In genomic region chr17:65193305-65194293, GRCh38 we compare ENCODE assay signal across 23 cellular contexts. TPM values are rescaled to one million over a fixed set of nuclear protein-coding genes. Genes with fewer than 3 reads are reported as not detected.
DNase-seq lines count a peak whose midpoint lies in the region; ATAC-seq and TF ChIP-seq lines count a peak whose summit lies in the region.
"Had no signal": no experiment of that assay in that cellular context is flagged by ENCODE, and none has a peak within 500 bp of the region (broad histone marks: within the 10 kb centered on the region; RNA-seq: fewer than 3 reads in every experiment).

No MANE protein-coding gene starts in this region.

- H3K79me2 ChIP-seq in hepatocyte = no peaks in the 10 kb centered on the region

- no peak overlapping the region for H3K4me3 Mint-ChIP-seq in activated T-cell treated with anti-CD3 and anti-CD28 coated beads, Interleukin-2, amount 50 U/mL, for 72 hours
- no peak overlapping the region for H3K4me3 Mint-ChIP-seq in progenitor cell of endocrine pancreas (ENCODE audit: low read depth)
- H3K4me3 Mint-ChIP-seq: IgD-negative memory B cell had no signal

- H4K20me1 ChIP-seq in hepatocyte (ENCODE audit: insufficient read depth, poor library complexity, severe bottlenecking) = no peaks in the 10 kb centered on the region

- H3K4me2 ChIP-seq in hepatocyte = no peak overlapping the region

- H3K36me3 ChIP-seq in testis (ENCODE audit: low read depth, missing control alignments) (no peaks in the 10 kb centered on the region), hepatocyte (replicated peaks; ENCODE audit: insufficient read depth, low read depth) (no peaks in the 10 kb centered on the region)
- H3K36me3 ChIP-seq: lower lobe of right lung, ovary had no signal

- no peak for TF ChIP-seq POLR2A in testis (IDR thresholded peaks at IDR 0.05)

- WGBS in testis, 2 donors = 74 to 83% methylated on average over 14 of the region's 14 CpGs
- 88% methylated on average over 14 of the region's 14 CpGs for WGBS in hepatocyte (ENCODE audit: low lambda C conversion rate, missing lambda C conversion rate)

- in situ Hi-C loops in SK-MEL-5 (cut with HindIII; ENCODE audit: low pct_unique_long_range_greater_than_20kb, low sequenced_read_pairs) = no loop called here

- intact Hi-C loops in testis (cut with DNase I; ENCODE audit: low total_unique reads) = no loop called here

- no peaks in the 10 kb centered on the region for H3K9me3 Mint-ChIP-seq in activated T-cell treated with anti-CD3 and anti-CD28 coated beads, Interleukin-2, amount 50 U/mL, for 72 hours
- H3K9me3 Mint-ChIP-seq in progenitor cell of endocrine pancreas (ENCODE audit: low read depth) = no peaks in the 10 kb centered on the region

- peak overlapping the region; percentile 79 for H3K27ac Mint-ChIP-seq in activated T-cell treated with anti-CD3 and anti-CD28 coated beads, Interleukin-2, amount 50 U/mL, for 72 hours
- H3K27ac Mint-ChIP-seq in progenitor cell of endocrine pancreas = no peak overlapping the region
- H3K27ac Mint-ChIP-seq: IgD-negative memory B cell had no signal

- H3K9me3 ChIP-seq in testis (no peaks in the 10 kb centered on the region), hepatocyte (ENCODE audit: low read depth) (no peaks in the 10 kb centered on the region)
- H3K9me3 ChIP-seq: lower lobe of right lung, ovary, upper lobe of left lung had no signal

- H3K4me1 Mint-ChIP-seq in activated T-cell treated with anti-CD3 and anti-CD28 coated beads, Interleukin-2, amount 50 U/mL, for 72 hours (ENCODE audit: low read depth) = peaks cover 70% of the 10 kb centered on the region
- no peaks in the 10 kb centered on the region for H3K4me1 Mint-ChIP-seq in progenitor cell of endocrine pancreas (ENCODE audit: low read depth)

- H2AFZ ChIP-seq in hepatocyte = no peak overlapping the region

- peaks cover 7% of the 10 kb centered on the region for H3K27me3 Mint-ChIP-seq in activated T-cell treated with anti-CD3 and anti-CD28 coated beads, Interleukin-2, amount 50 U/mL, for 72 hours (ENCODE audit: low read depth)
- H3K27me3 Mint-ChIP-seq in progenitor cell of endocrine pancreas = no peaks in the 10 kb centered on the region
- H3K27me3 Mint-ChIP-seq: IgD-negative memory B cell had no signal

- peak in 1 of 2 donors; percentile 29 for ATAC-seq in activated T-cell treated with anti-CD3 and anti-CD28 coated beads, Interleukin-2, amount 50 U/mL, for 72 hours (replicated peaks in 1 of 2)
- ATAC-seq: HCT116, sciatic nerve had no signal

- H3K27me3 ChIP-seq in testis = no peaks in the 10 kb centered on the region
- no peaks in the 10 kb centered on the region for H3K27me3 ChIP-seq in hepatocyte
- H3K27me3 ChIP-seq: ovary, upper lobe of left lung had no signal

- H3K9me2 ChIP-seq in hepatocyte (replicated peaks; ENCODE audit: insufficient read depth) = no peaks in the 10 kb centered on the region

- H3K36me3 Mint-ChIP-seq in activated T-cell treated with anti-CD3 and anti-CD28 coated beads, Interleukin-2, amount 50 U/mL, for 72 hours (ENCODE audit: insufficient read depth in 2 of 2) = no peaks in the 10 kb centered on the region
- H3K36me3 Mint-ChIP-seq in progenitor cell of endocrine pancreas (ENCODE audit: insufficient read depth) = no peaks in the 10 kb centered on the region
- H3K36me3 Mint-ChIP-seq: IgD-negative memory B cell had no signal

- no peak overlapping the region for H3K4me3 ChIP-seq in testis
- no peak overlapping the region for H3K4me3 ChIP-seq in hepatocyte
- H3K4me3 ChIP-seq: lower lobe of right lung, ovary, upper lobe of left lung had no signal

- TF ChIP-seq CTCF in testis (IDR thresholded peaks at IDR 0.05) = no peak
- TF ChIP-seq CTCF in progenitor cell of endocrine pancreas (IDR thresholded peaks at IDR 0.05; ENCODE audit: unreplicated experiment) = no peak
- no peak for TF ChIP-seq CTCF in hepatocyte (IDR thresholded peaks at IDR 0.05; ENCODE audit: poor library complexity)

- H3K4me1 ChIP-seq in testis = no peaks in the 10 kb centered on the region
- H3K4me1 ChIP-seq in hepatocyte (ENCODE audit: insufficient read depth) = no peaks in the 10 kb centered on the region
- H3K4me1 ChIP-seq: lower lobe of right lung had no signal

- H3K27ac ChIP-seq in testis (no peak overlapping the region), hepatocyte (no peak overlapping the region)
- H3K27ac ChIP-seq: lower lobe of right lung, ovary, upper lobe of left lung had no signal

- DNase-seq in activated T-cell treated with anti-CD3 and anti-CD28 coated beads, Interleukin-2, amount 50 U/mL, for 72 hours = no peak
- no peak for DNase-seq in activated T-cell treated with anti-CD3 and anti-CD28 coated beads for 4 hours
- peak; percentile 59 for DNase-seq in SK-MEL-5 (ENCODE audit: low read depth, low spot score)
- peak; percentile 64 for DNase-seq in foreskin melanocyte
- peak; percentile 76 for DNase-seq in testis
- no peak for DNase-seq in progenitor cell of endocrine pancreas (ENCODE audit: low spot score, unreplicated experiment)
- DNase-seq in hepatocyte (ENCODE audit: low spot score) = no peak
- DNase-seq in glomerular visceral epithelial cell (ENCODE audit: extremely low spot score) = no peak
- DNase-seq: activated CD4-positive, alpha-beta T cell treated with anti-CD3 and anti-CD28 coated beads for 4 hours; activated CD8-positive, alpha-beta memory T cell treated with anti-CD3 and anti-CD28 coated beads, Interleukin-2, amount 50 U/mL, for 4 hours; activated gamma-delta T cell treated with Interleukin-2 at 50 U/mL for 16 hours; C1 segment of cervical spinal cord; GDM1; head of caudate nucleus; lower lobe of right lung; NCI-H187 treated with DMSO at 0.1 percent for 48 hours; NCI-H226; ovary; stimulated activated naive CD4-positive, alpha-beta T cell treated with Interleukin-2 at 50 U/mL for 16 hours; upper lobe of left lung had no signal

RNA-seq across cellular contexts. Expression of gene RGS9, which starts 56.4 kb away (rescaled TPM):
- total RNA-seq in activated T-cell treated with anti-CD3 and anti-CD28 coated beads, Interleukin-2, amount 50 U/mL, for 72 hours = 10 to 100 TPM in 1 of 2 donors, 1 to 10 TPM in 1; 5.8 to 16.6 TPM
- 0.71 and 1.7 TPM in 2 replicates for total RNA-seq in SK-MEL-5 (2014; rRNA removed; shearing (Covaris generic))
- polyA plus RNA-seq in SK-MEL-5 (2015; cell fraction: cytosol; rRNA removed) = 0.28 and 0.68 TPM in 2 replicates
- polyA plus RNA-seq in SK-MEL-5 (2015; cell fraction: nucleus; rRNA removed) = 1.5 TPM in 1 of 2 replicates, not detected in the other
- 1 to 10 TPM; 5.7 to 7.9 TPM for total RNA-seq in testis
- 4.6 TPM for polyA plus RNA-seq in testis (ENCODE audit: insufficient read depth, low read depth, low replicate concordance)
- 8.5 and 8.7 TPM in 2 replicates for total RNA-seq in progenitor cell of endocrine pancreas
- total RNA-seq in hepatocyte = 2.9 and 3.1 TPM in 2 replicates
- 3.3 and 6.0 TPM in 2 replicates for polyA plus RNA-seq in hepatocyte

Comparison
In these comparisons a context has a peak if more than half of its experiments do, and no peak if none do; other contexts are left out.
1. DNase-seq: peak in SK-MEL-5 (single experiment), foreskin melanocyte (single experiment) and testis (single experiment); none in activated T-cell treated with anti-CD3 and anti-CD28 coated beads, Interleukin-2, amount 50 U/mL, for 72 hours (0 of 2), activated T-cell treated with anti-CD3 and anti-CD28 coated beads for 4 hours (single experiment), progenitor cell of endocrine pancreas (single experiment), hepatocyte (single experiment) and glomerular visceral epithelial cell (single experiment).